ENCODE assay signal across 11 cellular contexts in genomic region chr14:51534623-51535022, GRCh38.
DNase-seq lines count a peak whose midpoint lies in the region; ATAC-seq and TF ChIP-seq lines count a peak whose summit lies in the region.
"Had no signal": no experiment of that assay in that cellular context is flagged by ENCODE, and none has a peak within 500 bp of the region (broad histone marks: within the 10 kb centered on the region; RNA-seq: fewer than 3 reads in every experiment).

No MANE protein-coding gene starts in this region.

- no peaks in the 10 kb centered on the region for H3K36me3 Mint-ChIP-seq in CD4-positive, alpha-beta memory T cell

- peaks cover 0 to 5% (median 0%) of the 10 kb centered on the region in 8 donors for H3K9me3 Mint-ChIP-seq in CD4-positive, alpha-beta memory T cell

- no peak for TF ChIP-seq CTCF in 22Rv1 (IDR thresholded peaks at IDR 0.05)
- no peak for TF ChIP-seq CTCF in RWPE2 (IDR thresholded peaks at IDR 0.05; ENCODE audit: poor library complexity, severe bottlenecking)
- no peak for TF ChIP-seq CTCF in A673 (conservative IDR thresholded peaks at IDR 0.05; ENCODE audit: low read depth, low read length)

- ATAC-seq in RWPE2 (ENCODE audit: low read depth), result peak; percentile 49
- ATAC-seq in HG02885 (IDR thresholded peaks at IDR 0.05; ENCODE audit: poor library complexity, unreplicated experiment), result no peak

- intact Hi-C loops in A673 (cut with micrococcal nuclease; ENCODE audit: unreplicated experiment), result no loop called here
- intact Hi-C loops in CD4-positive, alpha-beta memory T cell (cut with micrococcal nuclease), result no loop called here

- CTCF ChIA-PET in A673 (lab: Charles Lee), result no interaction called here
- CTCF ChIA-PET in CD4-positive, alpha-beta memory T cell (lab: Charles Lee; ENCODE audit: partially characterized antibody), result interaction anchor here (0.7 kb wide), 1 partner anchor 11 kb away, joined by 3 read pairs; no protein-coding TSS in a partner anchor

- no peaks in the 10 kb centered on the region for H3K9me3 ChIP-seq in RWPE2 (ENCODE audit: severe bottlenecking)
- no peaks in the 10 kb centered on the region for H3K9me3 ChIP-seq in A673 (ENCODE audit: low read depth, low read length, poor library complexity, severe bottlenecking)
- H3K9me3 ChIP-seq in CD4-positive, alpha-beta memory T cell (ENCODE audit: control insufficient read depth in 1 of 2, low read length in 2 of 2), result no peaks in the 10 kb centered on the region

- BruUV-seq in A673 (replicated peaks; lab: Mats Ljungman, UMichigan), result no TSS peak

- peaks cover 59% of the 10 kb centered on the region for H3K4me1 ChIP-seq in RWPE2 (ENCODE audit: insufficient read depth, poor library complexity, severe bottlenecking)
- no peaks in the 10 kb centered on the region for H3K4me1 ChIP-seq in A673 (ENCODE audit: insufficient read depth, low read length, poor library complexity, severe bottlenecking)
- H3K4me1 ChIP-seq in CD4-positive, alpha-beta memory T cell (ENCODE audit: insufficient read depth, low read length), result no peaks in the 10 kb centered on the region
- H3K4me1 ChIP-seq: parathyroid adenoma had no signal

- peaks cover 3 to 4% of the 10 kb centered on the region in 2 donors for H3K27me3 Mint-ChIP-seq in CD4-positive, alpha-beta memory T cell

- POLR2A ChIA-PET in A673 (lab: Charles Lee; ENCODE audit: low non-redundant PET), result interaction anchor here (0.6 kb wide), 1 partner anchor 64 kb away, joined by 3 read pairs; no protein-coding TSS in a partner anchor
- POLR2A ChIA-PET in CD4-positive, alpha-beta memory T cell (lab: Charles Lee; ENCODE audit: partially characterized antibody), result no interaction called here

- H3K36me3 ChIP-seq in RWPE2 (ENCODE audit: low read depth), result peaks cover 21% of the 10 kb centered on the region
- H3K36me3 ChIP-seq in A673 (ENCODE audit: insufficient read depth, low read length, poor library complexity, severe bottlenecking), result no peaks in the 10 kb centered on the region
- H3K36me3 ChIP-seq in CD4-positive, alpha-beta memory T cell (ENCODE audit: insufficient read depth, low read length), result no peaks in the 10 kb centered on the region

- H3K4me1 Mint-ChIP-seq in CD4-positive, alpha-beta memory T cell, result no peaks in the 10 kb centered on the region

- no peak overlapping the region for H3K27ac Mint-ChIP-seq in CD4-positive, alpha-beta memory T cell

- DNase-seq in HT1080 (ENCODE audit: low read depth) (peak; percentile 83), RWPE2 (ENCODE audit: low spot score) (peak; percentile 94), left kidney (ENCODE audit: low read depth, low spot score) (peak; percentile 28), pons (ENCODE audit: low spot score) (no peak), A673 (ENCODE audit: low spot score) (no peak)
- DNase-seq in CD4-positive, alpha-beta memory T cell, result no peak
- DNase-seq: activated effector memory CD4-positive, alpha-beta T cell treated with anti-CD3 and anti-CD28 coated beads, Interleukin-2, amount 50 U/mL, for 16 hours had no signal

- no peak overlapping the region for H3K4me3 Mint-ChIP-seq in CD4-positive, alpha-beta memory T cell

- peak overlapping the region; percentile 71 for H3K27ac ChIP-seq in 22Rv1
- H3K27ac ChIP-seq in RWPE2 (ENCODE audit: poor library complexity, severe bottlenecking), result peak overlapping the region; percentile 100
- H3K27ac ChIP-seq in A673 (ENCODE audit: low read depth, low read length, poor library complexity, severe bottlenecking), result no peak overlapping the region
- no peak overlapping the region for H3K27ac ChIP-seq in CD4-positive, alpha-beta memory T cell (ENCODE audit: low read depth, low read length)
- H3K27ac ChIP-seq: coronary artery, parathyroid adenoma had no signal

- H3K27me3 ChIP-seq in RWPE2 (ENCODE audit: insufficient read depth, poor library complexity, severe bottlenecking) (no peaks in the 10 kb centered on the region), A673 (replicated peaks; ENCODE audit: insufficient read depth, low read depth, low read length, poor library complexity) (no peaks in the 10 kb centered on the region)
- H3K27me3 ChIP-seq in CD4-positive, alpha-beta memory T cell (ENCODE audit: insufficient read depth, low read length), result no peaks in the 10 kb centered on the region

- no peak overlapping the region for H3K4me3 ChIP-seq in RWPE2 (ENCODE audit: severe bottlenecking)
- no peak overlapping the region for H3K4me3 ChIP-seq in A673 (ENCODE audit: low read depth, low read length, poor library complexity, severe bottlenecking)
- H3K4me3 ChIP-seq in CD4-positive, alpha-beta memory T cell (ENCODE audit: low read length in 2 of 2), result no peak overlapping the region
- H3K4me3 ChIP-seq: coronary artery had no signal

Comparison
In these comparisons a context has a peak if more than half of its experiments do, and no peak if none do; other contexts are left out.
1. H3K27ac ChIP-seq: peak in 22Rv1 (single experiment) and RWPE2 (single experiment); none in A673 (single experiment) and CD4-positive, alpha-beta memory T cell (single experiment).
2. DNase-seq: peak in HT1080 (single experiment), RWPE2 (single experiment) and left kidney (single experiment); none in pons (single experiment), A673 (single experiment) and CD4-positive, alpha-beta memory T cell (0 of 5).